In the genomic region with DNA sequence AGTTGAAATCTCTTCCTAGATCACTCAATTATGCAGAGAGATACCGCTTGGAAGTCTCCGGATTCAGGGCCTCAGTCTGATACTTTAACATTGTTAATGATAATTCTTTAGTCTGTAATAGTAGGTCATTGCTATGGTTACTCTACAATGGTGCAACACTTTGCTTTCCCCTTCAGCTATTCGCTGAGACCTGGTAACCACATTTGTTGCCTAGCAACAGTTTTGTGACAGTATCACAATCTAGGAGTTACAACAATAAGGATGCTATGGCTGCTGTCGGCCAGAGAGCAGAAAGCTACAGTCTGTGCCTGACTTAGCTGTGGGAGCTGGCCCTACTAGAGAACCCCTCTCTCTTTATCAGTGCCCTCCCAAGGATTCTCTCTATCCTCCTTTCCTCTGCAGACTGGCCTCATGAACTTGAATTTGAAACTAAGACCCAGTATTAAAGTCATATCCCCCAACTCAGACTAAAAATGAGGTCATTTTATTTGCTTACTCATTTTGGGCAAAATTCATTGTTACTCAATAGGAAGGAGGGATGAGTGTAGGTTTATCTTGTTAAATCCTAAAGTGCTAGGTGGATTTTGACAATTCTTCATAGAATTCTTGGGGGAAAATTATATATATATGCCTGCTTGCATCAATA, we compare ENCODE assay signal across 9 cellular contexts. TPM values are rescaled to one million over a fixed set of nuclear protein-coding genes. Genes with fewer than 3 reads are reported as not detected.
DNase-seq lines count a peak whose midpoint lies in the region; ATAC-seq, FAIRE-seq and TF ChIP-seq lines count a peak whose summit lies in the region.
"Had no signal": no experiment of that assay in that cellular context is flagged by ENCODE, and none has a peak within 500 bp of the region (broad histone marks: within the 10 kb centered on the region; RNA-seq: fewer than 3 reads in every experiment).

No MANE protein-coding gene starts in this region.

- H3K36me3 Mint-ChIP-seq in activated T-cell treated with anti-CD3 and anti-CD28 coated beads, Interleukin-2, amount 50 U/mL, for 72 hours (ENCODE audit: insufficient read depth in 2 of 2): peaks cover 1 to 2% of the 10 kb centered on the region in 2 donors

- peaks cover 57% of the 10 kb centered on the region for H3K27me3 ChIP-seq in hepatocyte

- H3K27ac Mint-ChIP-seq in activated T-cell treated with anti-CD3 and anti-CD28 coated beads, Interleukin-2, amount 50 U/mL, for 72 hours: peak overlapping the region; percentile 8

- no peak for FAIRE-seq in GM12892 (lab: Jason Lieb, UNC)

- no peak for DNase-seq in activated CD4-positive, CD25-positive, alpha-beta regulatory T cell (lab: John Stamatoyannopoulos, UW)
- DNase-seq in NCI-H1436 (lab: John Stamatoyannopoulos, UW) (peak; percentile 80), hepatocyte (ENCODE audit: low spot score) (no peak), substantia nigra (lab: John Stamatoyannopoulos, UW) (peak in 6 of 49 donors; percentile 7 to 55 (median 22)), GM12892 (ENCODE audit: insufficient read length) (no peak)
- DNase-seq in activated T-cell treated with anti-CD3 and anti-CD28 coated beads, Interleukin-2, amount 50 U/mL, for 72 hours: no peak

- peaks cover 24% of the 10 kb centered on the region for H3K4me1 Mint-ChIP-seq in activated T-cell treated with anti-CD3 and anti-CD28 coated beads, Interleukin-2, amount 50 U/mL, for 72 hours (ENCODE audit: low read depth)

- peak overlapping the region; percentile 60 to 74 for H3K4me3 Mint-ChIP-seq in activated T-cell treated with anti-CD3 and anti-CD28 coated beads, Interleukin-2, amount 50 U/mL, for 72 hours

- no peak overlapping the region for H3K4me3 ChIP-seq in hepatocyte

- H2AFZ ChIP-seq in hepatocyte: no peak overlapping the region

- no peaks in the 10 kb centered on the region for H3K9me3 ChIP-seq in hepatocyte (ENCODE audit: low read depth)

- H3K9me3 Mint-ChIP-seq in activated T-cell treated with anti-CD3 and anti-CD28 coated beads, Interleukin-2, amount 50 U/mL, for 72 hours: no peaks in the 10 kb centered on the region

- H3K4me2 ChIP-seq in hepatocyte: peak overlapping the region; percentile 99

- H3K27ac ChIP-seq in hepatocyte (no peak overlapping the region), substantia nigra (ENCODE audit: low read depth, low read length, poor library complexity, severe bottlenecking) (peak overlapping the region; percentile 22)
- H3K27ac ChIP-seq: C4-2B had no signal

- no peaks in the 10 kb centered on the region for H3K4me1 ChIP-seq in hepatocyte (ENCODE audit: insufficient read depth)

- WGBS in hepatocyte (ENCODE audit: low lambda C conversion rate, missing lambda C conversion rate): 53% methylated on average over 4 of the region's 4 CpGs

- no peak for TF ChIP-seq CTCF in hepatocyte (IDR thresholded peaks at IDR 0.05; ENCODE audit: poor library complexity)

- no peaks in the 10 kb centered on the region for H4K20me1 ChIP-seq in hepatocyte (ENCODE audit: insufficient read depth, poor library complexity, severe bottlenecking)

- H3K79me2 ChIP-seq in hepatocyte: no peaks in the 10 kb centered on the region

- no peaks in the 10 kb centered on the region for H3K9me2 ChIP-seq in hepatocyte (replicated peaks; ENCODE audit: insufficient read depth)

- H3K27me3 Mint-ChIP-seq in activated T-cell treated with anti-CD3 and anti-CD28 coated beads, Interleukin-2, amount 50 U/mL, for 72 hours (ENCODE audit: low read depth): peaks cover 16% of the 10 kb centered on the region

- peak; percentile 46 to 48 for ATAC-seq in activated CD4-positive, CD25-positive, alpha-beta regulatory T cell treated with anti-CD3 and anti-CD28 coated beads, Interleukin-2, amount 50 U/mL, for 24 hours
- peak; percentile 26 to 49 for ATAC-seq in activated T-cell treated with anti-CD3 and anti-CD28 coated beads, Interleukin-2, amount 50 U/mL, for 72 hours (replicated peaks in 1 of 2)
- no peak for ATAC-seq in GM21619 (IDR thresholded peaks at IDR 0.05; ENCODE audit: unreplicated experiment)

- no peak for TF ChIP-seq POLR2A in GM12892 (IDR thresholded peaks at IDR 0.05; ENCODE audit: low read depth, low read length)

- H3K36me3 ChIP-seq in hepatocyte (replicated peaks; ENCODE audit: insufficient read depth, low read depth): no peaks in the 10 kb centered on the region

RNA-seq across cellular contexts. Expression of gene NR2F1, which starts 39.3 kb away (rescaled TPM):
- total RNA-seq in activated T-cell treated with anti-CD3 and anti-CD28 coated beads, Interleukin-2, amount 50 U/mL, for 72 hours: not detected
- 15.9 and 19.9 TPM in 2 replicates for total RNA-seq in hepatocyte
- polyA plus RNA-seq in hepatocyte: 7.3 and 8.9 TPM in 2 replicates
- not detected for polyA plus RNA-seq in GM12892 (2012; ENCODE audit: missing spikeins)

RNA-seq across cellular contexts. Expression of gene NR2F1-AS1, which starts 41.3 kb away (rescaled TPM):
- total RNA-seq in activated T-cell treated with anti-CD3 and anti-CD28 coated beads, Interleukin-2, amount 50 U/mL, for 72 hours: under 1 TPM; 0.41 to 0.93 TPM
- total RNA-seq in hepatocyte: 8.2 and 8.4 TPM in 2 replicates
- polyA plus RNA-seq in hepatocyte: 8.6 and 9.3 TPM in 2 replicates
- 1.2 TPM for polyA plus RNA-seq in GM12892 (2012; ENCODE audit: missing spikeins)

Comparison
In these comparisons a context has a peak if more than half of its experiments do, and no peak if none do; other contexts are left out.
1. RNA of gene NR2F1, which starts 39.3 kb away (total RNA-seq): 15.9 to 19.9 TPM in hepatocyte; not detected in activated T-cell treated with anti-CD3 and anti-CD28 coated beads, Interleukin-2, amount 50 U/mL, for 72 hours; every median in the first group is over 10 times any median in the second.